ENCODE assay signal across 26 cellular contexts in the genomic region with DNA sequence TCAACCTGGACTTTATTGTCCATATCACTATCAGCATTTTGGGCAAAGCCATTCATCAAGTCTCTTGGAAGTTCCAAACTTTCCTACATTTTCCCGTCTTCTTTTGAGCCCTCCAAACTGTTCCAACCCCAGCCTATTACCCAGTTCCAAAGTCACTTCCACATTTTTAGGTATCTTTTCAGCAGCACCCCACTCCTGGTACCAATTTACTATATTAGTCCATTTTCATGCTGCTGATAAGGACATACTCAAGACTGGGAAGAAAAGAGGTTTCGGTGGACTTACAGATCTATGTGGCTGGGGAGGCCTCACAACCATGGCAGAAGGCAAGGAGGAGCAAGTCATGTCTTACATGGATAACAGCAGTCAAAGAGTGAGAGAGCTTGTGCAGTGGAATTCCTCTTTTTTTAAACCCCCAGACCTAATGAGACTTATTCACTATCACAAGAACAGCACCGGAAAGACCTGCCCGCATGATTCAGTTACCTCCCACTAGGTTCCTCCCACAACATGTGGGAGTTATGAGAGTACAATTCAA.
"Had no signal": no experiment of that assay in that cellular context is flagged by ENCODE, and none has a peak within 500 bp of the region (broad histone marks: within the 10 kb centered on the region; RNA-seq: fewer than 3 reads in every experiment).

No MANE protein-coding gene starts in this region.

- DNase-seq: effector memory CD8-positive, alpha-beta T cell; foreskin keratinocyte; heart right ventricle; hippocampal formation; left cardiac atrium; left lung; mesenchymal stem cell; naive thymus-derived CD4-positive, alpha-beta T cell; sigmoid colon; stimulated activated CD4-positive, alpha-beta T cell treated with anti-CD3 and anti-CD28 coated beads, Interleukin-2, amount 100 ng/mL, for 24 hours; stimulated activated CD4-positive, alpha-beta T cell treated with anti-CD3 and anti-CD28 coated beads, Interleukin-4, amount 100 ng/mL, for 4 hours; stimulated activated naive B cell treated with anti-CD40 and anti-IgM and Interleukin-4, amounts not matched to agents 10 μg/mL and 1 μg/mL and 100 μg/mL, for 72 hours; upper lobe of left lung had no signal

- H3K4me1 ChIP-seq: parathyroid adenoma, prostate gland, right atrium auricular region, sigmoid colon, tibial nerve had no signal

- H3K27ac Mint-ChIP-seq: dendritic cell treated with granulocyte-macrophage colony-stimulating factor and Interleukin-4, amounts not matched to agents 40 ng/mL and 50 ng/mL, for 4 days; mesothelial cell of epicardium; naive thymus-derived CD4-positive, alpha-beta T cell; nephron; neural progenitor cell; stimulated activated naive B cell treated with anti-CD40 and anti-IgM and Interleukin-4, amounts not matched to agents 10 μg/mL and 1 μg/mL and 100 μg/mL, for 72 hours; stimulated activated naive CD8-positive, alpha-beta T cell treated with anti-CD3 and anti-CD28 coated beads, Interleukin-15, Interleukin-2, amounts not matched to agents 100 ng/mL and 50 ng/mL, for 24 hours had no signal

- H3K9me3 ChIP-seq: prostate gland, sigmoid colon had no signal

- H3K4me3 Mint-ChIP-seq: dendritic cell treated with granulocyte-macrophage colony-stimulating factor and Interleukin-4, amounts not matched to agents 40 ng/mL and 50 ng/mL, for 4 days; effector memory CD8-positive, alpha-beta T cell; mesothelial cell of epicardium; naive thymus-derived CD4-positive, alpha-beta T cell; nephron; neural progenitor cell; stimulated activated naive B cell treated with anti-CD40 and anti-IgM and Interleukin-4, amounts not matched to agents 10 μg/mL and 1 μg/mL and 100 μg/mL, for 72 hours; stimulated activated naive CD8-positive, alpha-beta T cell treated with anti-CD3 and anti-CD28 coated beads, Interleukin-15, Interleukin-2, amounts not matched to agents 100 ng/mL and 50 ng/mL, for 24 hours had no signal

- H3K27ac ChIP-seq: epithelial cell of prostate, esophagus muscularis mucosa, foreskin keratinocyte, gastroesophageal sphincter, heart right ventricle, left lung, neural progenitor cell, parathyroid adenoma, prostate gland, right atrium auricular region, sigmoid colon, thoracic aorta, tibial nerve, upper lobe of left lung had no signal

- H3K4me3 ChIP-seq: esophagus muscularis mucosa, gastroesophageal sphincter, heart right ventricle, left lung, neural progenitor cell, prostate gland, right atrium auricular region, sigmoid colon, thoracic aorta, tibial nerve, upper lobe of left lung had no signal

- H3K4me1 Mint-ChIP-seq: neural progenitor cell had no signal

- ATAC-seq: effector memory CD8-positive, alpha-beta T cell; foreskin keratinocyte; gastroesophageal sphincter; heart right ventricle; left cardiac atrium; left lung; naive thymus-derived CD4-positive, alpha-beta T cell; stimulated activated naive B cell treated with anti-CD40 and anti-IgM and Interleukin-4, amounts not matched to agents 10 μg/mL and 1 μg/mL and 100 μg/mL, for 72 hours had no signal

- H3K36me3 ChIP-seq: prostate gland had no signal

- H3K27me3 Mint-ChIP-seq: dendritic cell treated with granulocyte-macrophage colony-stimulating factor and Interleukin-4, amounts not matched to agents 40 ng/mL and 50 ng/mL, for 4 days; effector memory CD8-positive, alpha-beta T cell; naive thymus-derived CD4-positive, alpha-beta T cell; stimulated activated naive B cell treated with anti-CD40 and anti-IgM and Interleukin-4, amounts not matched to agents 10 μg/mL and 1 μg/mL and 100 μg/mL, for 72 hours; stimulated activated naive CD8-positive, alpha-beta T cell treated with anti-CD3 and anti-CD28 coated beads, Interleukin-15, Interleukin-2, amounts not matched to agents 100 ng/mL and 50 ng/mL, for 24 hours had no signal
